ENCODE assay signal across 14 cellular contexts in genomic region chr12:6234214-6234613, GRCh38. TPM values are rescaled to one million over a fixed set of nuclear protein-coding genes. Genes with fewer than 3 reads are reported as not detected.
DNase-seq lines count a peak whose midpoint lies in the region; ATAC-seq and TF ChIP-seq lines count a peak whose summit lies in the region.
"Had no signal": no experiment of that assay in that cellular context is flagged by ENCODE, and none has a peak within 500 bp of the region (broad histone marks: within the 10 kb centered on the region; RNA-seq: fewer than 3 reads in every experiment).

No MANE protein-coding gene starts in this region.

- H3K79me2 ChIP-seq in SK-N-SH (ENCODE audit: insufficient read depth), result no peaks in the 10 kb centered on the region; the same call in 1 of the 2 replicates

- no peak for DNase-seq in activated naive CD8-positive, alpha-beta T cell treated with anti-CD3 and anti-CD28 coated beads, Interleukin-2, amount 10 ng/mL, durations not matched to agents 7 days and 5 days
- no peak for DNase-seq in activated naive CD8-positive, alpha-beta T cell treated with anti-CD3 and anti-CD28 coated beads, Interleukin-2, amount 50 U/mL, for 24 hours
- DNase-seq in esophagus squamous epithelium (lab: John Stamatoyannopoulos, UW), result no peak
- no peak for DNase-seq in type B pancreatic cell (ENCODE audit: extremely low spot score, unreplicated experiment)
- DNase-seq in DMS153 treated with DMSO at 0.1 percent for 48 hours (lab: John Stamatoyannopoulos, UW; ENCODE audit: unreplicated experiment), result no peak
- DNase-seq in SK-N-SH, result no peak
- DNase-seq in superior temporal gyrus (ENCODE audit: extremely low spot score), result no peak
- DNase-seq: activated CD4-positive, CD25-positive, alpha-beta regulatory T cell treated with anti-CD3 and anti-CD28 coated beads, Interleukin-2, amount 50 U/mL, for 72 hours; activated T-cell treated with anti-CD3 and anti-CD28 coated beads, Interleukin-2, amount 50 U/mL, for 24 hours; KG1; lower lobe of right lung; NCI-H1930 had no signal

- no peaks in the 10 kb centered on the region for H3K9me3 Mint-ChIP-seq in activated naive CD8-positive, alpha-beta T cell treated with anti-CD3 and anti-CD28 coated beads, Interleukin-2, amount 10 ng/mL, durations not matched to agents 7 days and 5 days
- H3K9me3 Mint-ChIP-seq in activated naive CD8-positive, alpha-beta T cell treated with anti-CD3 and anti-CD28 coated beads, Interleukin-2, amount 50 U/mL, for 24 hours, result no peaks in the 10 kb centered on the region
- H3K9me3 Mint-ChIP-seq in nephron (no peaks in the 10 kb centered on the region), type B pancreatic cell (no peaks in the 10 kb centered on the region)
- H3K9me3 Mint-ChIP-seq: activated T-cell treated with anti-CD3 and anti-CD28 coated beads, Interleukin-2, amount 50 U/mL, for 24 hours had no signal

- H3K9me3 ChIP-seq in esophagus squamous epithelium (no peaks in the 10 kb centered on the region), SK-N-SH (no peaks in the 10 kb centered on the region)
- H3K9me3 ChIP-seq: A549, lower lobe of right lung had no signal

- CTCF ChIA-PET in SK-N-SH (lab: Yijun Ruan, JAX), result interaction anchor here (0.9 to 1.5 kb wide), 7 partner anchors 9 to 50 kb away, joined by 3 to 7 read pairs (median 4); no protein-coding TSS in a partner anchor

- no peaks in the 10 kb centered on the region for H3K9me2 ChIP-seq in SK-N-SH

- no peak overlapping the region for H2AFZ ChIP-seq in SK-N-SH (ENCODE audit: low read depth)

- intact Hi-C loops in esophagus squamous epithelium (cut with DNase I), result loop anchor here (5.0 kb wide), 1 partner anchor 43 kb away; no protein-coding TSS in a partner anchor

- 45 to 77% methylated on average over 3 of the region's 3 CpGs for WGBS in esophagus squamous epithelium, 2 donors
- 95% methylated on average over 3 of the region's 3 CpGs for WGBS in SK-N-SH (ENCODE audit: low lambda C conversion rate)

- H4K20me1 ChIP-seq in SK-N-SH (ENCODE audit: insufficient read depth), result no peaks in the 10 kb centered on the region

- TF ChIP-seq CTCF in esophagus squamous epithelium (IDR thresholded peaks at IDR 0.05) (no peak), nephron (IDR thresholded peaks at IDR 0.05; ENCODE audit: unreplicated experiment in 3 of 3) (no peak), type B pancreatic cell (conservative IDR thresholded peaks at IDR 0.05) (no peak), SK-N-SH (IDR thresholded peaks at IDR 0.05) (no peak)

- TF ChIP-seq POLR2A in esophagus squamous epithelium (IDR thresholded peaks at IDR 0.05), result no peak

- H3K4me1 Mint-ChIP-seq in activated naive CD8-positive, alpha-beta T cell treated with anti-CD3 and anti-CD28 coated beads, Interleukin-2, amount 10 ng/mL, durations not matched to agents 7 days and 5 days, result peaks cover 28% of the 10 kb centered on the region
- H3K4me1 Mint-ChIP-seq in activated naive CD8-positive, alpha-beta T cell treated with anti-CD3 and anti-CD28 coated beads, Interleukin-2, amount 50 U/mL, for 24 hours, result peaks cover 39% of the 10 kb centered on the region
- H3K4me1 Mint-ChIP-seq in nephron (peaks cover 65% of the 10 kb centered on the region), type B pancreatic cell (ENCODE audit: unreplicated experiment) (peaks cover 51% of the 10 kb centered on the region)

- peaks cover 5% of the 10 kb centered on the region for H3K27me3 Mint-ChIP-seq in activated naive CD8-positive, alpha-beta T cell treated with anti-CD3 and anti-CD28 coated beads, Interleukin-2, amount 10 ng/mL, durations not matched to agents 7 days and 5 days
- H3K27me3 Mint-ChIP-seq in activated naive CD8-positive, alpha-beta T cell treated with anti-CD3 and anti-CD28 coated beads, Interleukin-2, amount 50 U/mL, for 24 hours, result no peaks in the 10 kb centered on the region
- H3K27me3 Mint-ChIP-seq in nephron (ENCODE audit: low read depth) (peaks cover 13% of the 10 kb centered on the region), type B pancreatic cell (peaks cover 3% of the 10 kb centered on the region)

- no peaks in the 10 kb centered on the region for H3K27me3 ChIP-seq in esophagus squamous epithelium
- H3K27me3 ChIP-seq in SK-N-SH (ENCODE audit: insufficient read depth), result no peaks in the 10 kb centered on the region

- H3K4me3 ChIP-seq in esophagus squamous epithelium (no peak overlapping the region), SK-N-SH (ENCODE audit: low read depth in 2 of 2, low read length in 1 of 2) (no peak overlapping the region)
- H3K4me3 ChIP-seq: A549, lower lobe of right lung had no signal

- no peak overlapping the region for H3K4me3 Mint-ChIP-seq in activated naive CD8-positive, alpha-beta T cell treated with anti-CD3 and anti-CD28 coated beads, Interleukin-2, amount 10 ng/mL, durations not matched to agents 7 days and 5 days
- no peak overlapping the region for H3K4me3 Mint-ChIP-seq in activated naive CD8-positive, alpha-beta T cell treated with anti-CD3 and anti-CD28 coated beads, Interleukin-2, amount 50 U/mL, for 24 hours
- H3K4me3 Mint-ChIP-seq in nephron (no peak overlapping the region), type B pancreatic cell (peak overlapping the region; percentile 4)
- H3K4me3 Mint-ChIP-seq: activated T-cell treated with anti-CD3 and anti-CD28 coated beads, Interleukin-2, amount 50 U/mL, for 24 hours had no signal

- TF ChIP-seq EP300 in SK-N-SH (IDR thresholded peaks at IDR 0.05; ENCODE audit: borderline replicate concordance in 1 of 2, low read depth in 1 of 2, low read length in 1 of 2), result no peak

- TF ChIP-seq RAD21 in SK-N-SH (IDR thresholded peaks at IDR 0.05; ENCODE audit: low read length), result no peak

- POLR2A ChIA-PET in activated naive CD8-positive, alpha-beta T cell treated with anti-CD3 and anti-CD28 coated beads, Interleukin-2, amount 10 ng/mL, durations not matched to agents 7 days and 5 days (lab: Charles Lee), result no interaction called here
- POLR2A ChIA-PET in SK-N-SH (lab: Yijun Ruan, JAX), result no interaction called here

- H3K4me1 ChIP-seq in esophagus squamous epithelium, result peaks cover 44 to 78% (median 60%) of the 10 kb centered on the region in 3 donors
- H3K4me1 ChIP-seq in SK-N-SH (ENCODE audit: control insufficient read depth in 1 of 2, insufficient read depth in 2 of 2, low read depth in 1 of 2, low read length in 1 of 2), result peaks cover 12 to 53% of the 10 kb centered on the region in 2 experiments; a peak in 2 of 4 replicates

- no peak overlapping the region for H3K9ac ChIP-seq in SK-N-SH

- ATAC-seq in activated naive CD8-positive, alpha-beta T cell treated with anti-CD3 and anti-CD28 coated beads, Interleukin-2, amount 10 ng/mL, durations not matched to agents 7 days and 5 days (ENCODE audit: low read depth), result no peak
- ATAC-seq in activated naive CD8-positive, alpha-beta T cell treated with anti-CD3 and anti-CD28 coated beads, Interleukin-2, amount 50 U/mL, for 24 hours, result no peak
- ATAC-seq: lower lobe of right lung had no signal

- H3K4me2 ChIP-seq in SK-N-SH, result no peak overlapping the region
- H3K4me2 ChIP-seq: A549 had no signal

- H3K27ac ChIP-seq in esophagus squamous epithelium (peak overlapping the region; percentile 91 to 98 (median 92)), SK-N-SH (ENCODE audit: low read depth in 2 of 2, low read length in 1 of 2) (no peak overlapping the region; a peak in 1 of 4 replicates)
- H3K27ac ChIP-seq: A549 had no signal

- peak overlapping the region; percentile 2 for H3K27ac Mint-ChIP-seq in activated naive CD8-positive, alpha-beta T cell treated with anti-CD3 and anti-CD28 coated beads, Interleukin-2, amount 10 ng/mL, durations not matched to agents 7 days and 5 days
- H3K27ac Mint-ChIP-seq in activated naive CD8-positive, alpha-beta T cell treated with anti-CD3 and anti-CD28 coated beads, Interleukin-2, amount 50 U/mL, for 24 hours, result no peak overlapping the region
- H3K27ac Mint-ChIP-seq in nephron, result peak overlapping the region in 2 of 3 experiments; percentile 12 to 26
- H3K27ac Mint-ChIP-seq in type B pancreatic cell, result peak overlapping the region; percentile 87
- H3K27ac Mint-ChIP-seq: activated T-cell treated with anti-CD3 and anti-CD28 coated beads, Interleukin-2, amount 50 U/mL, for 24 hours had no signal

- H3K36me3 Mint-ChIP-seq in activated naive CD8-positive, alpha-beta T cell treated with anti-CD3 and anti-CD28 coated beads, Interleukin-2, amount 10 ng/mL, durations not matched to agents 7 days and 5 days, result no peaks in the 10 kb centered on the region
- H3K36me3 Mint-ChIP-seq in activated naive CD8-positive, alpha-beta T cell treated with anti-CD3 and anti-CD28 coated beads, Interleukin-2, amount 50 U/mL, for 24 hours (ENCODE audit: low read depth), result no peaks in the 10 kb centered on the region
- no peaks in the 10 kb centered on the region for H3K36me3 Mint-ChIP-seq in nephron (ENCODE audit: low read depth)
- peaks cover 37% of the 10 kb centered on the region for H3K36me3 Mint-ChIP-seq in type B pancreatic cell

- H3F3A ChIP-seq in SK-N-SH (replicated peaks; ENCODE audit: insufficient read depth), result peaks cover 3% of the 10 kb centered on the region

- H3K36me3 ChIP-seq in esophagus squamous epithelium (peaks cover 20 to 85% (median 23%) of the 10 kb centered on the region in 3 donors), SK-N-SH (replicated peaks in 1 of 2; ENCODE audit: control insufficient read depth in 1 of 2, insufficient read depth in 2 of 2, low read length in 1 of 2) (peaks cover 0 to 3% of the 10 kb centered on the region in 2 experiments)

TF ChIP-seq in SK-N-SH, 30 proteins besides CTCF, POLR2A, EP300 and RAD21 (continues in another document):
- TF ChIP-seq GABPA (IDR thresholded peaks at IDR 0.05; ENCODE audit: low read depth) (no peak), PBX3 (IDR thresholded peaks at IDR 0.05) (no peak)

RNA-seq across cellular contexts. Expression of gene CD9, which starts 34.0 kb away (rescaled TPM):
- 10 to 100 TPM in 1 of 2 experiments, 1 to 10 TPM in 1; 8.8 to 14.0 TPM for total RNA-seq in activated naive CD8-positive, alpha-beta T cell treated with anti-CD3 and anti-CD28 coated beads, Interleukin-2, amount 10 ng/mL, durations not matched to agents 7 days and 5 days
- total RNA-seq in esophagus squamous epithelium, result 1,000 to 10,000 TPM in 1 of 4 donors, 100 to 1,000 TPM in 3; 464 to 1,007 (median 773) TPM
- 120 and 807 TPM in 2 replicates for total RNA-seq in type B pancreatic cell (ENCODE audit: low replicate concordance)
- polyA plus RNA-seq in SK-N-SH (2012; rRNA removed), result 76.6 and 77.3 TPM in 2 replicates
- 71.1 and 79.7 TPM in 2 replicates for polyA plus RNA-seq in SK-N-SH (2012; cell fraction: cytosol; rRNA removed)
- polyA plus RNA-seq in SK-N-SH (2012; cell fraction: nucleus; rRNA removed), result 33.1 and 44.1 TPM in 2 replicates

Comparison
In these comparisons a context has a peak if more than half of its experiments do, and no peak if none do; other contexts are left out.
1. H3K27ac ChIP-seq: peak in esophagus squamous epithelium (4 of 4); none in SK-N-SH (0 of 2).